ENCODE assay signal across 2 cellular contexts in the genomic region with DNA sequence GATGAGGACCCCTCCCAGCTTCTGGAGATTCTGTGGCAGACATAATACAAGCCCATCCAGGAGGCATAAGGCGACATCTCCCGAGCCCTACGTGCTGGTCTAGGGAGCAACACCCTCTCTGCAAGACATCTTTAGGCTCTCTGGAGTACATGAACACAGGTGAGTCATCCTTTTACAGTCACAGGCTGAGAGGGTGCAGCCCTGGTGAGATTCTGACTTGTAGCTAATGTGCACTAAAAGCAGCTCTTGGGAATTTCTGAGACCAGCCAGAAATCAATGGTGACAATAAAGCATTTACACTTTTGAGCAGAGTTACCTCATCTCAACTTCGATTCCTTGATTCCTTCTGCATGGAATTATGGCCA.
TF ChIP-seq lines count a peak whose summit lies in the region.

No MANE protein-coding gene starts in this region.

TF ChIP-seq in SK-N-SH treated with all-trans-retinoic acid at 6 μM for 48 hours, 23 proteins besides CTCF, POLR2A, EP300 and RAD21 (continued from another document):
- TF ChIP-seq POU6F1 (CRISPR knock-in tag; IDR thresholded peaks at IDR 0.05; ENCODE audit: borderline replicate concordance, low read depth) (no peak), ISL1 (CRISPR knock-in tag; IDR thresholded peaks at IDR 0.05) (no peak), PATZ1 (CRISPR knock-in tag; IDR thresholded peaks at IDR 0.05; ENCODE audit: borderline replicate concordance) (no peak), BACH2 (CRISPR knock-in tag; IDR thresholded peaks at IDR 0.05; ENCODE audit: borderline replicate concordance) (no peak), ESRRG (CRISPR knock-in tag; IDR thresholded peaks at IDR 0.05) (no peak), ZC3H10 (CRISPR knock-in tag; IDR thresholded peaks at IDR 0.05) (no peak), ZNF8 (CRISPR knock-in tag; IDR thresholded peaks at IDR 0.05) (no peak)

TF ChIP-seq in SK-N-SH, 30 proteins besides CTCF, POLR2A, EP300 and RAD21 (continued from another document):
- TF ChIP-seq, protein P1, sequence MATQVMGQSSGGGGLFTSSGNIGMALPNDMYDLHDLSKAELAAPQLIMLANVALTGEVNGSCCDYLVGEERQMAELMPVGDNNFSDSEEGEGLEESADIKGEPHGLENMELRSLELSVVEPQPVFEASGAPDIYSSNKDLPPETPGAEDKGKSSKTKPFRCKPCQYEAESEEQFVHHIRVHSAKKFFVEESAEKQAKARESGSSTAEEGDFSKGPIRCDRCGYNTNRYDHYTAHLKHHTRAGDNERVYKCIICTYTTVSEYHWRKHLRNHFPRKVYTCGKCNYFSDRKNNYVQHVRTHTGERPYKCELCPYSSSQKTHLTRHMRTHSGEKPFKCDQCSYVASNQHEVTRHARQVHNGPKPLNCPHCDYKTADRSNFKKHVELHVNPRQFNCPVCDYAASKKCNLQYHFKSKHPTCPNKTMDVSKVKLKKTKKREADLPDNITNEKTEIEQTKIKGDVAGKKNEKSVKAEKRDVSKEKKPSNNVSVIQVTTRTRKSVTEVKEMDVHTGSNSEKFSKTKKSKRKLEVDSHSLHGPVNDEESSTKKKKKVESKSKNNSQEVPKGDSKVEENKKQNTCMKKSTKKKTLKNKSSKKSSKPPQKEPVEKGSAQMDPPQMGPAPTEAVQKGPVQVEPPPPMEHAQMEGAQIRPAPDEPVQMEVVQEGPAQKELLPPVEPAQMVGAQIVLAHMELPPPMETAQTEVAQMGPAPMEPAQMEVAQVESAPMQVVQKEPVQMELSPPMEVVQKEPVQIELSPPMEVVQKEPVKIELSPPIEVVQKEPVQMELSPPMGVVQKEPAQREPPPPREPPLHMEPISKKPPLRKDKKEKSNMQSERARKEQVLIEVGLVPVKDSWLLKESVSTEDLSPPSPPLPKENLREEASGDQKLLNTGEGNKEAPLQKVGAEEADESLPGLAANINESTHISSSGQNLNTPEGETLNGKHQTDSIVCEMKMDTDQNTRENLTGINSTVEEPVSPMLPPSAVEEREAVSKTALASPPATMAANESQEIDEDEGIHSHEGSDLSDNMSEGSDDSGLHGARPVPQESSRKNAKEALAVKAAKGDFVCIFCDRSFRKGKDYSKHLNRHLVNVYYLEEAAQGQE (IDR thresholded peaks at IDR 0.05; ENCODE audit: low read depth, low read length) = no peak
- no peak for TF ChIP-seq RXRA (IDR thresholded peaks at IDR 0.05; ENCODE audit: borderline replicate concordance, low read depth)
- no peak for TF ChIP-seq YY1 (IDR thresholded peaks at IDR 0.05; ENCODE audit: low read depth)
